8 cellular contexts compared by ENCODE assay signal in the genomic region with DNA sequence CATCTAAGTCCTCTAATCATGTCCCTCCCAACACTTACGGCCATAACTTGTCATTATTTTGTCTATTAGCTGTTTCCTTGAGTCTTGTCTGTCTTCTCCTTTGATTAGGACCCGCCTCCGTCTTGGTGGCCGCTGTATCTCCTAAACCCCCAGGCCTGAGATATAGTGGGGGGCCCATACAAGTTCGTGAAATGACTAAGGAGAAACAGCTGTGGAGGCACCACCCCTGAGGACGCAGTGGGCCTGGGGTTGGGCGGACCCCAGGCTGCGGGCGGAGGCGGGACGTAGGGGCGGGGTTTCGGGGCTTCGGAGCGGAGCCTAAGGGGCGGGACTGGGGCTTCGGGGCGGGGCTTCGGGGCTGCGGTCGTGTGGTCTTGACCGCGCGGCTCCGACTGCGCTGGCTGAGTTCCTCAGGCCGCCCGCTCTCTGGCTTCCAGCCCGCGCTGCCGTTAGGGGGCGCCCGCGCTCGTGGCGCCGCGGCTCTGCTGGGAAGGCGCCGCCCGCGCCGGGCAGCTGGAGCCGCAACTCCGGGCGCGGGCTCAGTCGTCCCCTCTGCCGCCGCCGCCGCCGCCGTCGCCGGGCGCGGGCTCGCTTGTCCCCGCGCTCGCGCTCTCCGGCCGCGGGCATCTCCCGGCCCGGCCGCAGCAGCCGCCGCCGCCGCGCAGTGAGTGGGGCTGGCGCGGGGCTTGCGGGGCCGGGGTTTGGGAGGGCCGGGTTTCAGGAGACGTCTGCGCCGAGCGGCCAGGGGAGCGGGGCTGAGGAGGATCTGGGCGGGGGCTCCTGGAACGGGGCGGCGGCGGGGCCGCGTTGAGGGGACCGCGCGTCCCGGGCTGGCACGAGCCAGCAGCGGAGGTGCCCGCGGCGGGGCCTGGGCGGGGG. TPM values are rescaled to one million over a fixed set of nuclear protein-coding genes. Genes with fewer than 3 reads are reported as not detected.
A peak's percentile ranks its signal among the peaks of the same experiment; 100 is the strongest.
DNase-seq lines count a peak whose midpoint lies in the region; ATAC-seq, FAIRE-seq and TF ChIP-seq lines count a peak whose summit lies in the region.

A gene (plus strand): TSS at position 591 of the 879 bp plus-strand sequence. CDS start 6,660 bp downstream, outside the sequence.

- H3K4me3 Mint-ChIP-seq in activated B cell treated with CpG ODN at 0.5 μM for 24 hours = peak within 1 kb of the TSS; percentile 88

- H3K9ac ChIP-seq in kidney (ENCODE audit: low read length in 2 of 2) = peak within 1 kb of the TSS; percentile 88 to 90

- peak within 1 kb of the TSS; percentile 45 to 57 for H3K27ac ChIP-seq in kidney (ENCODE audit: low read depth in 2 of 2, low read length in 2 of 2)

- peaks cover 45% of the 10 kb centered on the region for H3K4me1 Mint-ChIP-seq in activated B cell treated with CpG ODN at 0.5 μM for 24 hours

- no peaks in the 10 kb centered on the region for H3K9me3 Mint-ChIP-seq in activated B cell treated with CpG ODN at 0.5 μM for 24 hours

- peaks cover 5% of the 10 kb centered on the region for H3K27me3 Mint-ChIP-seq in activated B cell treated with CpG ODN at 0.5 μM for 24 hours

- peak within 1 kb of the TSS; percentile 74 for H3K27ac Mint-ChIP-seq in activated B cell treated with CpG ODN at 0.5 μM for 24 hours

- ATAC-seq in GM18873 (IDR thresholded peaks at IDR 0.05; ENCODE audit: low FRiP score, unreplicated experiment) = peak; percentile 65
- peak; percentile 95 for ATAC-seq in HG03135 (IDR thresholded peaks at IDR 0.05; ENCODE audit: unreplicated experiment)
- ATAC-seq in activated B cell treated with CpG ODN at 0.5 μM for 24 hours (ENCODE audit: low read depth) = peak; percentile 94

- FAIRE-seq in kidney (lab: Jason Lieb, UNC) = no peak

- no peaks in the 10 kb centered on the region for H3K9me3 ChIP-seq in kidney (ENCODE audit: control insufficient read depth in 1 of 2, low read length in 2 of 2)

- H3K4me1 ChIP-seq in kidney (ENCODE audit: control insufficient read depth in 1 of 2, insufficient read depth in 1 of 2, low read depth in 1 of 2, low read length in 2 of 2) = peaks cover 7 to 19% of the 10 kb centered on the region in 2 donors

- no peaks in the 10 kb centered on the region for H3K36me3 Mint-ChIP-seq in activated B cell treated with CpG ODN at 0.5 μM for 24 hours (ENCODE audit: low read depth)

- no peak for TF ChIP-seq CTCF in activated B cell treated with CpG ODN at 0.5 μM for 24 hours (IDR thresholded peaks at IDR 0.05)
- peak; percentile 86 for TF ChIP-seq CTCF in kidney (IDR thresholded peaks at IDR 0.05; ENCODE audit: borderline replicate concordance, extremely low read depth, insufficient read depth)

- CTCF ChIA-PET in activated B cell treated with CpG ODN at 0.5 μM for 24 hours (lab: Charles Lee) = interaction anchor here (0.9 to 2.5 kb wide), 15 partner anchors 16 to 185 kb away, joined by 3 to 32 read pairs (median 3); a partner anchor contains a TSS

- POLR2A ChIA-PET in activated B cell treated with CpG ODN at 0.5 μM for 24 hours (lab: Charles Lee) = interaction anchor here (0.5 to 3.3 kb wide), 11 partner anchors 8 to 185 kb away, joined by 3 to 21 read pairs (median 4); a partner anchor contains a TSS

- intact Hi-C loops in activated B cell treated with CpG ODN at 0.5 μM for 24 hours (cut with micrococcal nuclease) = loop anchor here (1.0 to 5.0 kb wide), 10 partner anchors 17 to 561 kb away; a partner anchor contains a TSS
- intact Hi-C loops in kidney (cut with DNase I) = no loop called here

- DNase-seq in AG08395 (ENCODE audit: low spot score) (peak; percentile 93), NCI-H2227 (lab: John Stamatoyannopoulos, UW; ENCODE audit: unreplicated experiment) (peak; percentile 94), activated B cell treated with CpG ODN at 0.5 μM for 24 hours (peak; percentile 95), kidney (peak; percentile 97)
- DNase-seq in central memory CD4-positive, alpha-beta T cell = peak; percentile 82
- DNase-seq in stimulated activated CD4-positive, alpha-beta T cell treated with anti-CD3 and anti-CD28 coated beads, Interleukin-15, amount 100 ng/mL, for 1 hour (ENCODE audit: low read depth in 1 of 2, low spot score in 1 of 2) = peak; percentile 75 to 85

- no peaks in the 10 kb centered on the region for H3K36me3 ChIP-seq in kidney (ENCODE audit: control insufficient read depth in 1 of 2, insufficient read depth in 2 of 2, low read length in 2 of 2)

- peak within 1 kb of the TSS; percentile 88 to 93 for H3K4me3 ChIP-seq in kidney (ENCODE audit: low read length in 2 of 2)

RNA-seq across cellular contexts. Expression of the gene that starts here (rescaled TPM):
- 8.8 and 10.0 TPM in 2 replicates for total RNA-seq in activated B cell treated with CpG ODN at 0.5 μM for 24 hours
- total RNA-seq in kidney = 19.0 TPM
- polyA plus RNA-seq in kidney (ENCODE audit: insufficient read depth, low read depth, low replicate concordance) = 24.5 TPM

Comparison
In these comparisons a context has a peak if more than half of its experiments do, and no peak if none do; other contexts are left out.
1. Peak in every context shown above with its lines: DNase-seq, ATAC-seq, H3K4me3 ChIP-seq and H3K27ac ChIP-seq.